Comparison of ENCODE assay signal across 8 cellular contexts in the genomic region with DNA sequence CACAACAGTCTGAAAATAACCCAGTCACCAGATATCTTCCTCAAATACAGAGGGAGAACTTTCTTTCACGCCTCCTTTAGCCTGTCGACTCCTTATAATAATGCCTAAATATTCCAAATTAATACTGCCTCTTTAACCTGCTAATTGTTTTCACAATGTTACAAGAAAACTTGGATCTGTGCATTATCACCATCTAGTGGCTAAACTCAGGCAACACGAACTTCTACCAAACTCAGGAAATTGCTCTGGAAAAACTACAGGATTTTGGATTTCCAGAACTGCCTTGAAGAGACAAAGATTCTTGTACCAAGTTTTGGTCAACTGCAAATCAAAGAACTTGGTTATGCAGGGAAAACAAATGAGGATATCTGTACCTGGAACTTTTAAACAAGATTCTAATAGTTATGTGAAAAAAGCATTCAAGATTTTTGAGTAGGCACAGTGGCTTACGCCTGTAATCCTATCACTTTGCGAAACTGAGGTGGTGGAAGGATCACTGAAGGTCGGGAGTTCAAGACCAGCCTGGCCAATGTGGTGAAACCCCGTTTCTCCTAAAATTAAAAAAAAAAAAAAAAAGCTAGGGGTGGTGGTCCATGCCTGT. TPM values are rescaled to one million over a fixed set of nuclear protein-coding genes. Genes with fewer than 3 reads are reported as not detected.
DNase-seq lines count a peak whose midpoint lies in the region; ATAC-seq and TF ChIP-seq lines count a peak whose summit lies in the region.

No MANE protein-coding gene starts in this region.

- H3K36me3 ChIP-seq in brain microvascular endothelial cell (replicated peaks): peaks cover 26% of the 10 kb centered on the region

- peak; percentile 11 for DNase-seq in NCI-H1105 treated with DMSO at 0.1 percent for 48 hours (lab: John Stamatoyannopoulos, UW)
- DNase-seq in NCI-H1105 (lab: John Stamatoyannopoulos, UW): no peak
- peak; percentile 32 for DNase-seq in M059J (ENCODE audit: low read depth)
- no peak for DNase-seq in brain microvascular endothelial cell
- peak; percentile 49 for DNase-seq in medulla oblongata (ENCODE audit: extremely low spot score)
- no peak for DNase-seq in effector CD4-positive, alpha-beta T cell
- no peak for DNase-seq in SK-N-DZ (ENCODE audit: low spot score)

- H3K27ac ChIP-seq in brain microvascular endothelial cell: no peak overlapping the region

- ATAC-seq in HG03097 (IDR thresholded peaks at IDR 0.05; ENCODE audit: low FRiP score, unreplicated experiment): no peak

- no peaks in the 10 kb centered on the region for H3K27me3 ChIP-seq in brain microvascular endothelial cell (replicated peaks)

- TF ChIP-seq CTCF in brain microvascular endothelial cell (IDR thresholded peaks at IDR 0.05; ENCODE audit: low read depth, low read length, missing control alignments): peak; percentile 63

- in situ Hi-C loops in brain microvascular endothelial cell (cut with HindIII; ENCODE audit: low pct_ligation_motif_present, low sequenced_read_pairs): no loop called here

- H3K4me3 ChIP-seq in brain microvascular endothelial cell (ENCODE audit: low read depth, low read length): no peak overlapping the region

RNA-seq across cellular contexts. Expression of gene CLN5, which starts 10.8 kb away (rescaled TPM):
- 21.3 and 23.3 TPM in 2 replicates for total RNA-seq in M059J (2014; rRNA removed; shearing (Covaris generic))
- 15.8 and 18.0 TPM in 2 replicates for polyA plus RNA-seq in SK-N-DZ (2014; cell fraction: cytosol; rRNA removed)
- 24.0 and 33.5 TPM in 2 replicates for polyA plus RNA-seq in SK-N-DZ (2014; cell fraction: nucleus; rRNA removed)

RNA-seq across cellular contexts. Expression of gene FBXL3, which starts 24.3 kb away (rescaled TPM):
- total RNA-seq in M059J (2014; rRNA removed; shearing (Covaris generic)): 24.3 and 27.3 TPM in 2 replicates
- polyA plus RNA-seq in SK-N-DZ (2014; cell fraction: cytosol; rRNA removed): 11.4 and 13.5 TPM in 2 replicates
- polyA plus RNA-seq in SK-N-DZ (2014; cell fraction: nucleus; rRNA removed): 11.0 and 11.3 TPM in 2 replicates

RNA-seq across cellular contexts. Expression of gene ACOD1, which starts 54.4 kb away (rescaled TPM):
- not detected in 2 replicates for total RNA-seq in M059J (2014; rRNA removed; shearing (Covaris generic))
- polyA plus RNA-seq in SK-N-DZ (2014; cell fraction: cytosol; rRNA removed): not detected in 2 replicates
- not detected in 2 replicates for polyA plus RNA-seq in SK-N-DZ (2014; cell fraction: nucleus; rRNA removed)

Comparison
In these comparisons a context has a peak if more than half of its experiments do, and no peak if none do; other contexts are left out.
1. DNase-seq: peak in NCI-H1105 treated with DMSO at 0.1 percent for 48 hours (single experiment), M059J (single experiment) and medulla oblongata (single experiment); none in NCI-H1105 (single experiment), brain microvascular endothelial cell (single experiment), effector CD4-positive, alpha-beta T cell (single experiment) and SK-N-DZ (single experiment).